ENCODE assay signal across 1 cellular context in genomic region chr4:102344955-102345794, GRCh38.
A peak's percentile ranks its signal among the peaks of the same experiment; 100 is the strongest.
TF ChIP-seq lines count a peak whose summit lies in the region.

TSS of gene SLC39A8 (minus strand) at chr4:102345482. CDS start at chr4:102344662, 820 bp downstream.

TF ChIP-seq in K562, 482 proteins besides CTCF, POLR2A, EP300 and RAD21 (continued from another document and continues in another):
- TF ChIP-seq MGA (IDR thresholded peaks at IDR 0.05): peak; percentile 90
- no peak for TF ChIP-seq ZNF431 (CRISPR knock-in tag; IDR thresholded peaks at IDR 0.05)
- no peak for TF ChIP-seq THAP12 (CRISPR knock-in tag; IDR thresholded peaks at IDR 0.05)
- peak; percentile 50; the same call in 1 of the 2 replicates for TF ChIP-seq VEZF1 (CRISPR knock-in tag; IDR thresholded peaks at IDR 0.05)
- TF ChIP-seq TAF9B (IDR thresholded peaks at IDR 0.05; ENCODE audit: partially characterized antibody): peak; percentile 31
- no peak for TF ChIP-seq ZNF212 (CRISPR knock-in tag; IDR thresholded peaks at IDR 0.05)
- TF ChIP-seq TCF15 (CRISPR knock-in tag; IDR thresholded peaks at IDR 0.05): no peak
- TF ChIP-seq SRF (CRISPR knock-in tag; IDR thresholded peaks at IDR 0.05): peak in 1 of 2 experiments; percentile 84; a peak in 2 of 4 replicates
- 0 out of 4 replicates have a peak, but pooled peaks of 1 of the 2 experiments have one; percentile 53 for TF ChIP-seq ZMIZ1 (IDR thresholded peaks at IDR 0.05; ENCODE audit: low read depth in 2 of 2, low read length in 2 of 2)
- TF ChIP-seq MCM2 (IDR thresholded peaks at IDR 0.05; ENCODE audit: low read depth): no peak
- peak; percentile 80 for TF ChIP-seq ETV1 (tag; conservative IDR thresholded peaks at IDR 0.05; ENCODE audit: low read depth)
- no peak for TF ChIP-seq HNRNPL (IDR thresholded peaks at IDR 0.05; ENCODE audit: low read depth, low read length)
- TF ChIP-seq ZNF174 (CRISPR knock-in tag; IDR thresholded peaks at IDR 0.05): no peak
- TF ChIP-seq GTF2F1 (IDR thresholded peaks at IDR 0.05; ENCODE audit: low read depth, low read length): 0 out of 2 replicates have a peak, but pooled peaks have one; percentile 45
- TF ChIP-seq MAFG (tag; conservative IDR thresholded peaks at IDR 0.05): no peak
- TF ChIP-seq ID3 (CRISPR knock-in tag; IDR thresholded peaks at IDR 0.05): no peak
- no peak for TF ChIP-seq ID3 (tag; IDR thresholded peaks at IDR 0.05)
- TF ChIP-seq EGR1 (conservative IDR thresholded peaks at IDR 0.05): peak; percentile 95
- 0 out of 2 replicates have a peak, but pooled peaks have one; percentile 27 for TF ChIP-seq ZNF384 (IDR thresholded peaks at IDR 0.05; ENCODE audit: low read depth, low read length)
- TF ChIP-seq CGGBP1 (CRISPR knock-in tag; IDR thresholded peaks at IDR 0.05): no peak
- TF ChIP-seq JUNB (CRISPR knock-in tag; conservative IDR thresholded peaks at IDR 0.05): no peak
- TF ChIP-seq TARDBP (IDR thresholded peaks at IDR 0.05): no peak
- peak; percentile 80 to 82 for TF ChIP-seq FOXK2 (conservative IDR thresholded peaks at IDR 0.05 in 1 of 2, IDR thresholded peaks at IDR 0.05 in 1 of 2; ENCODE audit: low read depth in 2 of 2)
- no peak for TF ChIP-seq RFX7 (CRISPR knock-in tag; IDR thresholded peaks at IDR 0.05)
- no peak for TF ChIP-seq ZBTB12 (CRISPR knock-in tag; IDR thresholded peaks at IDR 0.05)
- 0 out of 4 replicates have a peak, but pooled peaks of 1 of the 2 experiments have one; percentile 43 for TF ChIP-seq TBL1XR1 (IDR thresholded peaks at IDR 0.05; ENCODE audit: low read length in 2 of 2)
- no peak for TF ChIP-seq KLF6 (CRISPR knock-in tag; IDR thresholded peaks at IDR 0.05; ENCODE audit: borderline replicate concordance)
- TF ChIP-seq DEAF1 (CRISPR knock-in tag; IDR thresholded peaks at IDR 0.05): peak; percentile 10; the same call in 1 of the 2 replicates
- peak; percentile 59 for TF ChIP-seq HNRNPLL (IDR thresholded peaks at IDR 0.05; ENCODE audit: low read depth, low read length, poor library complexity, severe bottlenecking)
- 0 out of 2 replicates have a peak, but pooled peaks have one; percentile 5 for TF ChIP-seq HBP1 (CRISPR knock-in tag; IDR thresholded peaks at IDR 0.05)
- TF ChIP-seq IFI16 (CRISPR knock-in tag; IDR thresholded peaks at IDR 0.05): no peak
